ENCODE assay signal across 20 cellular contexts in the genomic region with DNA sequence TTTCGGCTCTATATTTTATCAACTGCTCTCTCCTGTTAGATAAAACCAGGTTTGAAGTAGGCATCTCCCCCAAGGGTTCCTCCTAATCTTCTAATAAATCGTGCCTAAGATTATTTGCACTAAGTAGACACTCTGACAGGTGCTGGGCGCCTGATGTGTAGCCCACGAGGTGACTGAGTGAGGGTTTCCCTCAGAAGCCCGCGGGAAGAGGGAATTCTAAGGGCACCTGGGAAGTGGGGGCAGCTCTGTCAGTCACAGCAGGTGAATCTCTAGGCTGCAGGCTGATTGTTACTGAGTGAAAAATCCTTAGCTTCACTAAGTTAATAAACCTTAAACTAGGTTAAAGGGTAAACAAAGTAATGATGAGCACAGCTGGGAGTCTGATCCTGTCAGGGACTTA.
"Had no signal": no experiment of that assay in that cellular context is flagged by ENCODE, and none has a peak within 500 bp of the region (broad histone marks: within the 10 kb centered on the region; RNA-seq: fewer than 3 reads in every experiment).

No MANE protein-coding gene starts in this region.

- H3K27ac ChIP-seq: left ventricle myocardium inferior, ovary, right atrium auricular region, right lobe of liver, tibial nerve, vagina had no signal

- H3K4me2 ChIP-seq: smooth muscle cell had no signal

- H3K4me3 ChIP-seq: left ventricle myocardium inferior, lung, ovary, right atrium auricular region, right lobe of liver, smooth muscle cell, tibial nerve, vagina had no signal

- DNase-seq: islet precursor cell; left ventricle myocardium inferior; mesendoderm; naive B cell; natural killer cell; nephron progenitor cell; ovary; right lobe of liver; stimulated activated CD4-positive, alpha-beta T cell treated with anti-CD3 and anti-CD28 coated beads, Interleukin-1b, Interleukin-23, amount 100 ng/mL, for 48 hours; stimulated activated CD4-positive, alpha-beta T cell treated with anti-CD3 and anti-CD28 coated beads, Interleukin-2, amount 100 ng/mL, for 48 hours; stimulated activated CD4-positive, alpha-beta T cell treated with anti-CD3 and anti-CD28 coated beads, Interleukin-4, amount 100 ng/mL, for 4 hours; stimulated activated CD8-positive, alpha-beta memory T cell treated with anti-CD3 and anti-CD28 coated beads, Interleukin-4, amount 100 ng/mL, for 48 hours; stimulated activated naive CD4-positive, alpha-beta T cell treated with Interleukin-2 at 50 U/mL for 16 hours; stimulated activated naive CD8-positive, alpha-beta T cell treated with anti-CD3 and anti-CD28 coated beads, Interleukin-15, amount 100 ng/mL, for 72 hours; substantia nigra had no signal

- H3K4me1 ChIP-seq: left ventricle myocardium inferior, right atrium auricular region, right lobe of liver, tibial nerve, vagina had no signal

- H3K9me3 ChIP-seq: ovary, right atrium auricular region, right lobe of liver, vagina had no signal

- H3K36me3 ChIP-seq: left ventricle myocardium inferior, ovary, right atrium auricular region, right lobe of liver, tibial nerve, vagina had no signal

- H3K27me3 ChIP-seq: ovary, right atrium auricular region, right lobe of liver, tibial nerve, vagina had no signal
